1 cellular context compared by ENCODE assay signal in genomic region chr16:68283840-68284595, GRCh38.
TF ChIP-seq lines count a peak whose summit lies in the region.

No MANE protein-coding gene starts in this region.

TF ChIP-seq in HepG2, 621 proteins besides CTCF, POLR2A, EP300 and RAD21:
- TF ChIP-seq RXRA (CRISPR knock-in tag; IDR thresholded peaks at IDR 0.05) (no peak), ZBTB3 (CRISPR knock-in tag; IDR thresholded peaks at IDR 0.05; ENCODE audit: borderline replicate concordance, low read depth) (no peak), ATF1 (CRISPR knock-in tag; IDR thresholded peaks at IDR 0.05) (no peak), SAFB2 (CRISPR knock-in tag; IDR thresholded peaks at IDR 0.05; ENCODE audit: borderline replicate concordance, low read depth) (no peak), ZNF672 (CRISPR knock-in tag; IDR thresholded peaks at IDR 0.05) (no peak), ZNF460 (CRISPR knock-in tag; IDR thresholded peaks at IDR 0.05; ENCODE audit: borderline replicate concordance) (no peak), EHMT2 (IDR thresholded peaks at IDR 0.05; ENCODE audit: borderline replicate concordance, low read depth, low read length) (no peak), ZNF501 (CRISPR knock-in tag; IDR thresholded peaks at IDR 0.05) (no peak), ZNF839 (CRISPR knock-in tag; IDR thresholded peaks at IDR 0.05; ENCODE audit: borderline replicate concordance) (no peak), RERE (CRISPR knock-in tag; IDR thresholded peaks at IDR 0.05; ENCODE audit: low read depth) (no peak), ZZZ3 (CRISPR knock-in tag; IDR thresholded peaks at IDR 0.05; ENCODE audit: borderline replicate concordance) (no peak)
